ENCODE assay signal across 1 cellular context in the genomic region with DNA sequence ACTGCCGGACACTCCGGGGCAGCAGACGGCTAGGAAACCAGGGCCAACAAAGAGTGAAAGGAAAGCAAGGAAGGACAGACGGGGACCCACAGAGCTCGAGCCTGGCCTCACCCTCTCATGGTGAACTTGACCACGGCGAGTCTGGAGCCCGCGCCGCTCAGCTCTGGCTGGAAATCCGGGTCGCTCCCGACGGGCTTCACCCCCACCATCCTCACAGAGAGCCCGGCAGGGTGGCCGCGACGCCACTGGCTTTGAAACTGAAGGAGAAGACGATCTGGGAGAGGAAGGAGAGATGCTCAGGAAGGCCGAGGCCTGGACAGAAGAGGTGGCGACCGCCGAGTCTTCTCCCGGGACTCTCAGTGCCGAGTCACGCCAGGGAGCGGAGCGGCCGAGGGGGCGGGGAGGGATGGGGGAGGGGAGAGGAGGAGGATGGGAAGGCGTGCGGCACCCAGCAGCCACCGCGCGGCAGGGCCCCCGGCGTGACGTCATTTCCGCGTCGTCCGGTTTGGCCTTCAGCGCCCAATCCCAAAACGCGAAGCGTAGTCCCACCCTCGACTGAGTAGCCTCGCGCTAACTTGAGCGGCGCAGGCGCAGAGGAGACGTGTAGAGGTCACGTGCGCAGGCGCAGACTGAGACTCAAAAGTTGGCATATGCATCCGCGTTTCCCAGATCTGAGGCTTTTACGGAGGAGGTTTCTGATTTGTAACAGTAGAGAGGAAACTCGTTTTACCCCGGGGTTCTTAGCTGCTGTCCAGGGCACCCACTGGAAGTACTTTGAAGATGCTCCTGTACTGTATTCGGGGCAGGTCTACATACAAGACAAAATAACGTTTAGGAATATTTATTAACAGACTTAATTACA.
A peak's percentile ranks its signal among the peaks of the same experiment; 100 is the strongest.
TF ChIP-seq lines count a peak whose summit lies in the region.

A gene (minus strand): TSS at position 361 of the 862 bp plus-strand sequence. CDS start 152 bp downstream, at position 209.

TF ChIP-seq in GM12878, 131 proteins besides CTCF, POLR2A, EP300 and RAD21 (continued from another document):
- TF ChIP-seq TCF7 (IDR thresholded peaks at IDR 0.05; ENCODE audit: borderline replicate concordance) (no peak), BHLHE40 (IDR thresholded peaks at IDR 0.05; ENCODE audit: borderline replicate concordance in 1 of 2, low read depth in 2 of 2, low read length in 1 of 2) (peak; percentile 93 to 99), BMI1 (IDR thresholded peaks at IDR 0.05; ENCODE audit: borderline replicate concordance) (no peak), MXI1 (IDR thresholded peaks at IDR 0.05; ENCODE audit: low read depth, low read length) (peak; percentile 69; the same call in 1 of the 2 replicates), RFX5 (IDR thresholded peaks at IDR 0.05; ENCODE audit: low read depth, low read length) (peak; percentile 78; the same call in 1 of the 2 replicates), GABPA (IDR thresholded peaks at IDR 0.05; ENCODE audit: low read depth) (peak; percentile 78), BACH1 (IDR thresholded peaks at IDR 0.05; ENCODE audit: borderline replicate concordance) (0 out of 2 replicates have a peak, but pooled peaks have one; percentile 24), ZNF217 (IDR thresholded peaks at IDR 0.05) (no peak), POLR2AphosphoS2 (IDR thresholded peaks at IDR 0.05; ENCODE audit: low read depth, low read length) (peak; percentile 60; the same call in 1 of the 2 replicates), CBFB (IDR thresholded peaks at IDR 0.05; ENCODE audit: low read depth) (0 out of 2 replicates have a peak, but pooled peaks have one; percentile 41), HDGF (IDR thresholded peaks at IDR 0.05) (peak; percentile 76), TARDBP (IDR thresholded peaks at IDR 0.05; ENCODE audit: borderline replicate concordance) (no peak), IRF4 (IDR thresholded peaks at IDR 0.05; ENCODE audit: low read depth, low read length) (no peak), YY1 (IDR thresholded peaks at IDR 0.05; ENCODE audit: low read depth, low read length) (peak; percentile 71; the same call in 1 of the 2 replicates), NBN (IDR thresholded peaks at IDR 0.05) (peak; percentile 99), PML (IDR thresholded peaks at IDR 0.05; ENCODE audit: low read length) (peak; percentile 96), SRF (IDR thresholded peaks at IDR 0.05; ENCODE audit: low read depth in 2 of 2, low read length in 2 of 2) (0 out of 4 replicates have a peak, but pooled peaks have one; percentile 15 to 43), ESRRA (IDR thresholded peaks at IDR 0.05; ENCODE audit: low read length) (no peak), STAT3 (IDR thresholded peaks at IDR 0.05; ENCODE audit: low read depth, low read length) (no peak), RELA (IDR thresholded peaks at IDR 0.05; ENCODE audit: borderline replicate concordance, partially characterized antibody) (peak; percentile 16)
- TF ChIP-seq, protein P1, sequence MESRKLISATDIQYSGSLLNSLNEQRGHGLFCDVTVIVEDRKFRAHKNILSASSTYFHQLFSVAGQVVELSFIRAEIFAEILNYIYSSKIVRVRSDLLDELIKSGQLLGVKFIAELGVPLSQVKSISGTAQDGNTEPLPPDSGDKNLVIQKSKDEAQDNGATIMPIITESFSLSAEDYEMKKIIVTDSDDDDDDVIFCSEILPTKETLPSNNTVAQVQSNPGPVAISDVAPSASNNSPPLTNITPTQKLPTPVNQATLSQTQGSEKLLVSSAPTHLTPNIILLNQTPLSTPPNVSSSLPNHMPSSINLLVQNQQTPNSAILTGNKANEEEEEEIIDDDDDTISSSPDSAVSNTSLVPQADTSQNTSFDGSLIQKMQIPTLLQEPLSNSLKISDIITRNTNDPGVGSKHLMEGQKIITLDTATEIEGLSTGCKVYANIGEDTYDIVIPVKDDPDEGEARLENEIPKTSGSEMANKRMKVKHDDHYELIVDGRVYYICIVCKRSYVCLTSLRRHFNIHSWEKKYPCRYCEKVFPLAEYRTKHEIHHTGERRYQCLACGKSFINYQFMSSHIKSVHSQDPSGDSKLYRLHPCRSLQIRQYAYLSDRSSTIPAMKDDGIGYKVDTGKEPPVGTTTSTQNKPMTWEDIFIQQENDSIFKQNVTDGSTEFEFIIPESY (IDR thresholded peaks at IDR 0.05): 0 out of 2 replicates have a peak, but pooled peaks have one; percentile 9
- TF ChIP-seq, protein P2, sequence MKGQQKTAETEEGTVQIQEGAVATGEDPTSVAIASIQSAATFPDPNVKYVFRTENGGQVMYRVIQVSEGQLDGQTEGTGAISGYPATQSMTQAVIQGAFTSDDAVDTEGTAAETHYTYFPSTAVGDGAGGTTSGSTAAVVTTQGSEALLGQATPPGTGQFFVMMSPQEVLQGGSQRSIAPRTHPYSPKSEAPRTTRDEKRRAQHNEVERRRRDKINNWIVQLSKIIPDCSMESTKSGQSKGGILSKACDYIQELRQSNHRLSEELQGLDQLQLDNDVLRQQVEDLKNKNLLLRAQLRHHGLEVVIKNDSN (IDR thresholded peaks at IDR 0.05; ENCODE audit: borderline replicate concordance, extremely low read length, insufficient read depth, low read depth, low read length): peak; percentile 93
- TF ChIP-seq, protein P3, sequence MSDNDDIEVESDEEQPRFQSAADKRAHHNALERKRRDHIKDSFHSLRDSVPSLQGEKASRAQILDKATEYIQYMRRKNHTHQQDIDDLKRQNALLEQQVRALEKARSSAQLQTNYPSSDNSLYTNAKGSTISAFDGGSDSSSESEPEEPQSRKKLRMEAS (IDR thresholded peaks at IDR 0.05; ENCODE audit: low read depth, low read length): peak; percentile 93
- TF ChIP-seq, protein P4, sequence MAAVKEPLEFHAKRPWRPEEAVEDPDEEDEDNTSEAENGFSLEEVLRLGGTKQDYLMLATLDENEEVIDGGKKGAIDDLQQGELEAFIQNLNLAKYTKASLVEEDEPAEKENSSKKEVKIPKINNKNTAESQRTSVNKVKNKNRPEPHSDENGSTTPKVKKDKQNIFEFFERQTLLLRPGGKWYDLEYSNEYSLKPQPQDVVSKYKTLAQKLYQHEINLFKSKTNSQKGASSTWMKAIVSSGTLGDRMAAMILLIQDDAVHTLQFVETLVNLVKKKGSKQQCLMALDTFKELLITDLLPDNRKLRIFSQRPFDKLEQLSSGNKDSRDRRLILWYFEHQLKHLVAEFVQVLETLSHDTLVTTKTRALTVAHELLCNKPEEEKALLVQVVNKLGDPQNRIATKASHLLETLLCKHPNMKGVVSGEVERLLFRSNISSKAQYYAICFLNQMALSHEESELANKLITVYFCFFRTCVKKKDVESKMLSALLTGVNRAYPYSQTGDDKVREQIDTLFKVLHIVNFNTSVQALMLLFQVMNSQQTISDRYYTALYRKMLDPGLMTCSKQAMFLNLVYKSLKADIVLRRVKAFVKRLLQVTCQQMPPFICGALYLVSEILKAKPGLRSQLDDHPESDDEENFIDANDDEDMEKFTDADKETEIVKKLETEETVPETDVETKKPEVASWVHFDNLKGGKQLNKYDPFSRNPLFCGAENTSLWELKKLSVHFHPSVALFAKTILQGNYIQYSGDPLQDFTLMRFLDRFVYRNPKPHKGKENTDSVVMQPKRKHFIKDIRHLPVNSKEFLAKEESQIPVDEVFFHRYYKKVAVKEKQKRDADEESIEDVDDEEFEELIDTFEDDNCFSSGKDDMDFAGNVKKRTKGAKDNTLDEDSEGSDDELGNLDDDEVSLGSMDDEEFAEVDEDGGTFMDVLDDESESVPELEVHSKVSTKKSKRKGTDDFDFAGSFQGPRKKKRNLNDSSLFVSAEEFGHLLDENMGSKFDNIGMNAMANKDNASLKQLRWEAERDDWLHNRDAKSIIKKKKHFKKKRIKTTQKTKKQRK (IDR thresholded peaks at IDR 0.05; ENCODE audit: low read depth, low read length): no peak
- TF ChIP-seq, protein P5, sequence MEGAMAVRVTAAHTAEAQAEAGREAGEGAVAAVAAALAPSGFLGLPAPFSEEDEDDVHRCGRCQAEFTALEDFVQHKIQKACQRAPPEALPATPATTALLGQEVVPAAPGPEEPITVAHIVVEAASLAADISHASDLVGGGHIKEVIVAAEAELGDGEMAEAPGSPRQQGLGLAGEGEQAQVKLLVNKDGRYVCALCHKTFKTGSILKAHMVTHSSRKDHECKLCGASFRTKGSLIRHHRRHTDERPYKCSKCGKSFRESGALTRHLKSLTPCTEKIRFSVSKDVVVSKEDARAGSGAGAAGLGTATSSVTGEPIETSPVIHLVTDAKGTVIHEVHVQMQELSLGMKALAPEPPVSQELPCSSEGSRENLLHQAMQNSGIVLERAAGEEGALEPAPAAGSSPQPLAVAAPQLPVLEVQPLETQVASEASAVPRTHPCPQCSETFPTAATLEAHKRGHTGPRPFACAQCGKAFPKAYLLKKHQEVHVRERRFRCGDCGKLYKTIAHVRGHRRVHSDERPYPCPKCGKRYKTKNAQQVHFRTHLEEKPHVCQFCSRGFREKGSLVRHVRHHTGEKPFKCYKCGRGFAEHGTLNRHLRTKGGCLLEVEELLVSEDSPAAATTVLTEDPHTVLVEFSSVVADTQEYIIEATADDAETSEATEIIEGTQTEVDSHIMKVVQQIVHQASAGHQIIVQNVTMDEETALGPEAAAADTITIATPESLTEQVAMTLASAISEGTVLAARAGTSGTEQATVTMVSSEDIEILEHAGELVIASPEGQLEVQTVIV (IDR thresholded peaks at IDR 0.05; ENCODE audit: borderline replicate concordance, partially characterized antibody): peak; percentile 51
- TF ChIP-seq, protein P6, sequence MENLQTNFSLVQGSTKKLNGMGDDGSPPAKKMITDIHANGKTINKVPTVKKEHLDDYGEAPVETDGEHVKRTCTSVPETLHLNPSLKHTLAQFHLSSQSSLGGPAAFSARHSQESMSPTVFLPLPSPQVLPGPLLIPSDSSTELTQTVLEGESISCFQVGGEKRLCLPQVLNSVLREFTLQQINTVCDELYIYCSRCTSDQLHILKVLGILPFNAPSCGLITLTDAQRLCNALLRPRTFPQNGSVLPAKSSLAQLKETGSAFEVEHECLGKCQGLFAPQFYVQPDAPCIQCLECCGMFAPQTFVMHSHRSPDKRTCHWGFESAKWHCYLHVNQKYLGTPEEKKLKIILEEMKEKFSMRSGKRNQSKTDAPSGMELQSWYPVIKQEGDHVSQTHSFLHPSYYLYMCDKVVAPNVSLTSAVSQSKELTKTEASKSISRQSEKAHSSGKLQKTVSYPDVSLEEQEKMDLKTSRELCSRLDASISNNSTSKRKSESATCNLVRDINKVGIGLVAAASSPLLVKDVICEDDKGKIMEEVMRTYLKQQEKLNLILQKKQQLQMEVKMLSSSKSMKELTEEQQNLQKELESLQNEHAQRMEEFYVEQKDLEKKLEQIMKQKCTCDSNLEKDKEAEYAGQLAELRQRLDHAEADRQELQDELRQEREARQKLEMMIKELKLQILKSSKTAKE (IDR thresholded peaks at IDR 0.05; ENCODE audit: low read depth, poor library complexity, severe bottlenecking): peak; percentile 43
- TF ChIP-seq, protein P7, sequence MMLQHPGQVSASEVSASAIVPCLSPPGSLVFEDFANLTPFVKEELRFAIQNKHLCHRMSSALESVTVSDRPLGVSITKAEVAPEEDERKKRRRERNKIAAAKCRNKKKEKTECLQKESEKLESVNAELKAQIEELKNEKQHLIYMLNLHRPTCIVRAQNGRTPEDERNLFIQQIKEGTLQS (IDR thresholded peaks at IDR 0.05; ENCODE audit: borderline replicate concordance, extremely low read depth, low read depth, low read length): peak; percentile 86; the same call in 1 of the 2 replicates
- TF ChIP-seq, protein P8, sequence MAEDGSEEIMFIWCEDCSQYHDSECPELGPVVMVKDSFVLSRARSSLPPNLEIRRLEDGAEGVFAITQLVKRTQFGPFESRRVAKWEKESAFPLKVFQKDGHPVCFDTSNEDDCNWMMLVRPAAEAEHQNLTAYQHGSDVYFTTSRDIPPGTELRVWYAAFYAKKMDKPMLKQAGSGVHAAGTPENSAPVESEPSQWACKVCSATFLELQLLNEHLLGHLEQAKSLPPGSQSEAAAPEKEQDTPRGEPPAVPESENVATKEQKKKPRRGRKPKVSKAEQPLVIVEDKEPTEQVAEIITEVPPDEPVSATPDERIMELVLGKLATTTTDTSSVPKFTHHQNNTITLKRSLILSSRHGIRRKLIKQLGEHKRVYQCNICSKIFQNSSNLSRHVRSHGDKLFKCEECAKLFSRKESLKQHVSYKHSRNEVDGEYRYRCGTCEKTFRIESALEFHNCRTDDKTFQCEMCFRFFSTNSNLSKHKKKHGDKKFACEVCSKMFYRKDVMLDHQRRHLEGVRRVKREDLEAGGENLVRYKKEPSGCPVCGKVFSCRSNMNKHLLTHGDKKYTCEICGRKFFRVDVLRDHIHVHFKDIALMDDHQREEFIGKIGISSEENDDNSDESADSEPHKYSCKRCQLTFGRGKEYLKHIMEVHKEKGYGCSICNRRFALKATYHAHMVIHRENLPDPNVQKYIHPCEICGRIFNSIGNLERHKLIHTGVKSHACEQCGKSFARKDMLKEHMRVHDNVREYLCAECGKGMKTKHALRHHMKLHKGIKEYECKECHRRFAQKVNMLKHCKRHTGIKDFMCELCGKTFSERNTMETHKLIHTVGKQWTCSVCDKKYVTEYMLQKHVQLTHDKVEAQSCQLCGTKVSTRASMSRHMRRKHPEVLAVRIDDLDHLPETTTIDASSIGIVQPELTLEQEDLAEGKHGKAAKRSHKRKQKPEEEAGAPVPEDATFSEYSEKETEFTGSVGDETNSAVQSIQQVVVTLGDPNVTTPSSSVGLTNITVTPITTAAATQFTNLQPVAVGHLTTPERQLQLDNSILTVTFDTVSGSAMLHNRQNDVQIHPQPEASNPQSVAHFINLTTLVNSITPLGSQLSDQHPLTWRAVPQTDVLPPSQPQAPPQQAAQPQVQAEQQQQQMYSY (CRISPR knock-in tag; IDR thresholded peaks at IDR 0.05): peak; percentile 77; the same call in 1 of the 2 replicates
- TF ChIP-seq, protein P9, sequence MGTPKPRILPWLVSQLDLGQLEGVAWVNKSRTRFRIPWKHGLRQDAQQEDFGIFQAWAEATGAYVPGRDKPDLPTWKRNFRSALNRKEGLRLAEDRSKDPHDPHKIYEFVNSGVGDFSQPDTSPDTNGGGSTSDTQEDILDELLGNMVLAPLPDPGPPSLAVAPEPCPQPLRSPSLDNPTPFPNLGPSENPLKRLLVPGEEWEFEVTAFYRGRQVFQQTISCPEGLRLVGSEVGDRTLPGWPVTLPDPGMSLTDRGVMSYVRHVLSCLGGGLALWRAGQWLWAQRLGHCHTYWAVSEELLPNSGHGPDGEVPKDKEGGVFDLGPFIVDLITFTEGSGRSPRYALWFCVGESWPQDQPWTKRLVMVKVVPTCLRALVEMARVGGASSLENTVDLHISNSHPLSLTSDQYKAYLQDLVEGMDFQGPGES (IDR thresholded peaks at IDR 0.05): 0 out of 2 replicates have a peak, but pooled peaks have one; percentile 8
